1 cellular context compared by ENCODE assay signal in genomic region chr1:26279598-26280332, GRCh38.
TF ChIP-seq lines count a peak whose summit lies in the region.

Gene SH3BGRL3, plus strand, starts transcription at chr1:26280086. Its CDS starts 70 bp downstream, at chr1:26280156.

TF ChIP-seq in K562, 482 proteins besides CTCF, POLR2A, EP300 and RAD21 (continued from another document and continues in another):
- 0 out of 2 replicates have a peak, but pooled peaks have one; percentile 15 for TF ChIP-seq ZNF655 (CRISPR knock-in tag; IDR thresholded peaks at IDR 0.05)
- peak; percentile 36 for TF ChIP-seq PHF20 (IDR thresholded peaks at IDR 0.05; ENCODE audit: partially characterized antibody)
- peak in 1 of 2 experiments; percentile 6; a peak in 1 of 4 replicates for TF ChIP-seq ARNT (IDR thresholded peaks at IDR 0.05)
- TF ChIP-seq DPF2 (IDR thresholded peaks at IDR 0.05) = peak; percentile 31; the same call in 1 of the 2 replicates
- peak; percentile 75 for TF ChIP-seq FOSL1 (tag; conservative IDR thresholded peaks at IDR 0.05)
- no peak; the same call in 1 of the 2 replicates for TF ChIP-seq ILF3 (IDR thresholded peaks at IDR 0.05; ENCODE audit: borderline replicate concordance)
- no peak for TF ChIP-seq SIX5 (IDR thresholded peaks at IDR 0.05; ENCODE audit: borderline replicate concordance in 1 of 2, insufficient read depth in 1 of 2, low read depth in 1 of 2, low read length in 2 of 2)
- TF ChIP-seq ZNF75A (CRISPR knock-in tag; IDR thresholded peaks at IDR 0.05) = peak; percentile 33; the same call in 1 of the 2 replicates
- no peak for TF ChIP-seq SNAPC5 (CRISPR knock-in tag; IDR thresholded peaks at IDR 0.05)
- TF ChIP-seq TFAP4 (CRISPR knock-in tag; IDR thresholded peaks at IDR 0.05; ENCODE audit: borderline replicate concordance) = peak; percentile 77
- peak; percentile 53 for TF ChIP-seq HNRNPLL (IDR thresholded peaks at IDR 0.05; ENCODE audit: low read depth, low read length, poor library complexity, severe bottlenecking)
- no peak for TF ChIP-seq GATA2 (CRISPR knock-in tag; IDR thresholded peaks at IDR 0.05)
- TF ChIP-seq RBBP5 (IDR thresholded peaks at IDR 0.05; ENCODE audit: borderline replicate concordance, insufficient read depth, low read length, poor library complexity, severe bottlenecking) = peak; percentile 81
- TF ChIP-seq PURB (CRISPR knock-in tag; IDR thresholded peaks at IDR 0.05; ENCODE audit: low read depth) = no peak
- peak; percentile 65 for TF ChIP-seq GMEB1 (CRISPR knock-in tag; IDR thresholded peaks at IDR 0.05)
- no peak for TF ChIP-seq ZNF217 (CRISPR knock-in tag; IDR thresholded peaks at IDR 0.05)
- TF ChIP-seq CHD1 (IDR thresholded peaks at IDR 0.05; ENCODE audit: low read length) = peak; percentile 91
- 0 out of 2 replicates have a peak, but pooled peaks have one; percentile 23 for TF ChIP-seq HLTF (IDR thresholded peaks at IDR 0.05)
- no peak for TF ChIP-seq ZBTB40 (IDR thresholded peaks at IDR 0.05)
- TF ChIP-seq ZBTB40 (CRISPR knock-in tag; IDR thresholded peaks at IDR 0.05) = no peak
- peak; percentile 15 for TF ChIP-seq TCF3 (CRISPR knock-in tag; IDR thresholded peaks at IDR 0.05)
- peak; percentile 14 for TF ChIP-seq GTF3C2 (IDR thresholded peaks at IDR 0.05; ENCODE audit: borderline replicate concordance, extremely low read depth, insufficient read length)
- 0 out of 2 replicates have a peak, but pooled peaks have one; percentile 74 for TF ChIP-seq E2F5 (CRISPR knock-in tag; IDR thresholded peaks at IDR 0.05)
- TF ChIP-seq FOXP1 (CRISPR knock-in tag; IDR thresholded peaks at IDR 0.05) = peak; percentile 96
- 0 out of 2 replicates have a peak, but pooled peaks have one; percentile 84 for TF ChIP-seq DNMT1 (IDR thresholded peaks at IDR 0.05)
- no peak for TF ChIP-seq TARDBP (IDR thresholded peaks at IDR 0.05)
- TF ChIP-seq CREM (IDR thresholded peaks at IDR 0.05; ENCODE audit: low read depth) = peak; percentile 40; the same call in 1 of the 2 replicates
- peak; percentile 68; the same call in 1 of the 2 replicates for TF ChIP-seq ZNF583 (CRISPR knock-in tag; IDR thresholded peaks at IDR 0.05)
- TF ChIP-seq ATF3 (IDR thresholded peaks at IDR 0.05) = no peak
- TF ChIP-seq ATF3 (CRISPR knock-in tag; conservative IDR thresholded peaks at IDR 0.05) = no peak
- peak; percentile 87 for TF ChIP-seq RNF2 (IDR thresholded peaks at IDR 0.05)
- peak; percentile 19; the same call in 1 of the 2 replicates for TF ChIP-seq NKRF (IDR thresholded peaks at IDR 0.05; ENCODE audit: borderline replicate concordance)
- TF ChIP-seq ZNF695 (CRISPR knock-in tag; IDR thresholded peaks at IDR 0.05) = peak; percentile 82; the same call in 1 of the 2 replicates
- TF ChIP-seq HMG20B (CRISPR knock-in tag; IDR thresholded peaks at IDR 0.05) = 0 out of 2 replicates have a peak, but pooled peaks have one; percentile 63
- no peak for TF ChIP-seq E4F1 (CRISPR knock-in tag; IDR thresholded peaks at IDR 0.05; ENCODE audit: borderline replicate concordance)
- peak in 1 of 2 experiments; percentile 72; a peak in 1 of 4 replicates for TF ChIP-seq SRF (CRISPR knock-in tag; IDR thresholded peaks at IDR 0.05)
